Comparison of ENCODE assay signal across 14 cellular contexts in genomic region chr17:2797632-2798031, GRCh38. TPM values are rescaled to one million over a fixed set of nuclear protein-coding genes. Genes with fewer than 3 reads are reported as not detected.
DNase-seq lines count a peak whose midpoint lies in the region; ATAC-seq and TF ChIP-seq lines count a peak whose summit lies in the region.
"Had no signal": no experiment of that assay in that cellular context is flagged by ENCODE, and none has a peak within 500 bp of the region (broad histone marks: within the 10 kb centered on the region; RNA-seq: fewer than 3 reads in every experiment).

No MANE protein-coding gene starts in this region.

- H3K9me3 ChIP-seq in effector memory CD4-positive, alpha-beta T cell (ENCODE audit: control insufficient read depth, low read length): no peaks in the 10 kb centered on the region
- H3K9me3 ChIP-seq in stomach: no peaks in the 10 kb centered on the region

- no peak for TF ChIP-seq EP300 in stomach (IDR thresholded peaks at IDR 0.05)

- H3K27ac ChIP-seq in effector memory CD4-positive, alpha-beta T cell (ENCODE audit: insufficient read depth, low read length, poor library complexity, severe bottlenecking): peak overlapping the region; percentile 25
- peak overlapping the region; percentile 54 to 74 (median 56) for H3K27ac ChIP-seq in stomach

- TF ChIP-seq POLR2A in stomach (IDR thresholded peaks at IDR 0.05): no peak

- peaks cover 55% of the 10 kb centered on the region for H3K4me1 Mint-ChIP-seq in activated naive CD8-positive, alpha-beta T cell (ENCODE audit: low read depth)
- H3K4me1 Mint-ChIP-seq in activated naive CD8-positive, alpha-beta T cell treated with anti-CD3 and anti-CD28 coated beads for 36 hours: peaks cover 47% of the 10 kb centered on the region

- peak overlapping the region; percentile 74 for H3K4me3 Mint-ChIP-seq in activated naive CD8-positive, alpha-beta T cell
- H3K4me3 Mint-ChIP-seq in activated naive CD8-positive, alpha-beta T cell treated with anti-CD3 and anti-CD28 coated beads for 36 hours: no peak overlapping the region

- H3K36me3 Mint-ChIP-seq in activated naive CD8-positive, alpha-beta T cell: peaks cover 6% of the 10 kb centered on the region
- peaks cover 3% of the 10 kb centered on the region for H3K36me3 Mint-ChIP-seq in activated naive CD8-positive, alpha-beta T cell treated with anti-CD3 and anti-CD28 coated beads for 36 hours

- peaks cover 17% of the 10 kb centered on the region for H3K36me3 ChIP-seq in effector memory CD4-positive, alpha-beta T cell (ENCODE audit: control insufficient read depth, insufficient read depth, low read length)
- no peaks in the 10 kb centered on the region for H3K36me3 ChIP-seq in stomach

- 27 to 48% (median 41%) methylated on average over 10 to 11 of the region's 11 CpGs for WGBS in stomach, 5 donors

- peaks cover 53% of the 10 kb centered on the region for H3K4me1 ChIP-seq in effector memory CD4-positive, alpha-beta T cell (ENCODE audit: control insufficient read depth, insufficient read depth, low read length, poor library complexity, severe bottlenecking)
- peaks cover 6 to 59% (median 31%) of the 10 kb centered on the region in 4 donors for H3K4me1 ChIP-seq in stomach

- H3K4me3 ChIP-seq in effector memory CD4-positive, alpha-beta T cell (ENCODE audit: insufficient read depth, low read depth, low read length, poor library complexity, severe bottlenecking): peak overlapping the region; percentile 78
- peak overlapping the region; percentile 6 to 54 (median 36) for H3K4me3 ChIP-seq in stomach

- no peak for TF ChIP-seq CTCF in stomach (IDR thresholded peaks at IDR 0.05)

- no peak overlapping the region for H3K27ac Mint-ChIP-seq in activated naive CD8-positive, alpha-beta T cell
- no peak overlapping the region for H3K27ac Mint-ChIP-seq in activated naive CD8-positive, alpha-beta T cell treated with anti-CD3 and anti-CD28 coated beads for 36 hours
- H3K27ac Mint-ChIP-seq: activated naive CD4-positive, alpha-beta T cell treated with anti-CD3 and anti-CD28 coated beads for 36 hours had no signal

- H3K27me3 Mint-ChIP-seq in activated naive CD8-positive, alpha-beta T cell: peaks cover 5% of the 10 kb centered on the region
- H3K27me3 Mint-ChIP-seq in activated naive CD8-positive, alpha-beta T cell treated with anti-CD3 and anti-CD28 coated beads for 36 hours: peaks cover 62% of the 10 kb centered on the region

- intact Hi-C loops in stomach (cut with DNase I; ENCODE audit: low total_unique reads): no loop called here

- no peak for DNase-seq in activated naive CD8-positive, alpha-beta T cell treated with anti-CD3 and anti-CD28 coated beads for 36 hours
- DNase-seq in NCI-H2196 treated with DMSO at 0.1 percent for 48 hours (lab: John Stamatoyannopoulos, UW; ENCODE audit: unreplicated experiment): peak; percentile 24
- DNase-seq in effector memory CD4-positive, alpha-beta T cell: no peak
- peak; percentile 86 for DNase-seq in stomach
- DNase-seq in NCI-H1436 treated with DMSO at 0.1 percent for 48 hours (lab: John Stamatoyannopoulos, UW): no peak
- DNase-seq: activated naive CD4-positive, alpha-beta T cell treated with anti-CD3 and anti-CD28 coated beads for 36 hours; AML-193; GF-D8; NCI-H526 treated with DMSO at 0.1 percent for 48 hours; SIG-M5 had no signal

- H3K9me3 Mint-ChIP-seq in activated naive CD8-positive, alpha-beta T cell (ENCODE audit: low read depth): no peaks in the 10 kb centered on the region
- H3K9me3 Mint-ChIP-seq in activated naive CD8-positive, alpha-beta T cell treated with anti-CD3 and anti-CD28 coated beads for 36 hours: no peaks in the 10 kb centered on the region
- H3K9me3 Mint-ChIP-seq: activated naive CD4-positive, alpha-beta T cell treated with anti-CD3 and anti-CD28 coated beads for 36 hours had no signal

- no peak for ATAC-seq in GM19328 (IDR thresholded peaks at IDR 0.05; ENCODE audit: unreplicated experiment)
- no peak for ATAC-seq in GM18498 (IDR thresholded peaks at IDR 0.05; ENCODE audit: unreplicated experiment)

- no peaks in the 10 kb centered on the region for H3K27me3 ChIP-seq in effector memory CD4-positive, alpha-beta T cell (replicated peaks; ENCODE audit: control insufficient read depth, insufficient read depth, low read length, poor library complexity, severe bottlenecking)
- H3K27me3 ChIP-seq in stomach: peaks cover 0 to 32% (median 0%) of the 10 kb centered on the region in 3 donors

RNA-seq across cellular contexts. Expression of gene RAP1GAP2, which starts 1.4 kb away (rescaled TPM):
- total RNA-seq in activated naive CD8-positive, alpha-beta T cell treated with anti-CD3 and anti-CD28 coated beads for 36 hours: not detected
- total RNA-seq in stomach: 10 to 100 TPM; 26.4 to 92.4 (median 50.7) TPM
- polyA plus RNA-seq in stomach: 10 to 100 TPM; 11.8 to 25.0 (median 17.9) TPM

RNA-seq across cellular contexts. Expression of gene CCDC92B, which starts 48.2 kb away (rescaled TPM):
- total RNA-seq in activated naive CD8-positive, alpha-beta T cell treated with anti-CD3 and anti-CD28 coated beads for 36 hours: not detected
- 1 to 10 TPM in 1 of 5 donors, not detected in 4; 1.7 TPM for total RNA-seq in stomach
- under 1 TPM in 2 of 3 donors, not detected in 1; 0.12 to 0.48 TPM for polyA plus RNA-seq in stomach
- total RNA-seq: MCF 10A had no signal

Comparison
In these comparisons a context has a peak if more than half of its experiments do, and no peak if none do; other contexts are left out.
1. DNase-seq: peak in NCI-H2196 treated with DMSO at 0.1 percent for 48 hours (single experiment) and stomach (single experiment); none in activated naive CD8-positive, alpha-beta T cell treated with anti-CD3 and anti-CD28 coated beads for 36 hours (single experiment), effector memory CD4-positive, alpha-beta T cell (0 of 3) and NCI-H1436 treated with DMSO at 0.1 percent for 48 hours (single experiment).
2. RNA of gene RAP1GAP2, which starts 1.4 kb away (total RNA-seq): 26.4 to 92.4 TPM in stomach; not detected in activated naive CD8-positive, alpha-beta T cell treated with anti-CD3 and anti-CD28 coated beads for 36 hours; every median in the first group is over 10 times any median in the second.